22 cellular contexts compared by ENCODE assay signal in genomic region chr5:40082313-40082712, GRCh38.
"Had no signal": no experiment of that assay in that cellular context is flagged by ENCODE, and none has a peak within 500 bp of the region (broad histone marks: within the 10 kb centered on the region; RNA-seq: fewer than 3 reads in every experiment).

No MANE protein-coding gene starts in this region.

- H3K4me1 ChIP-seq: adrenal gland had no signal

- DNase-seq: activated CD4-positive, alpha-beta T cell treated with anti-CD3 and anti-CD28 coated beads for 36 hours; activated CD4-positive, alpha-beta T cell treated with anti-CD3 and anti-CD28 coated beads, Interleukin-2, amount 50 U/mL, for 1 hour; activated CD8-positive, alpha-beta memory T cell treated with anti-CD3 and anti-CD28 coated beads, Interleukin-2, amount 50 U/mL, for 48 hours; activated CD8-positive, alpha-beta T cell treated with anti-CD3 and anti-CD28 coated beads for 36 hours; activated naive CD4-positive, alpha-beta T cell treated with anti-CD3 and anti-CD28 coated beads, Interleukin-2, amount 50 U/mL, for 16 hours; activated naive CD8-positive, alpha-beta T cell treated with anti-CD3 and anti-CD28 coated beads, Interleukin-2, amount 10 ng/mL, durations not matched to agents 7 days and 5 days; activated T-cell treated with anti-CD3 and anti-CD28 coated beads, Interleukin-2, amount 50 U/mL, for 1 hour; adrenal gland; aorta; Karpas-422; NCI-H1048; NCI-H2029; NCI-H2107; NCI-H446; NCI-H524; PC-9; T-helper 1 cell; WERI-Rb-1 had no signal

- H3K27me3 ChIP-seq: adrenal gland, cardiac muscle cell had no signal

- H3K4me1 Mint-ChIP-seq: activated naive CD8-positive, alpha-beta T cell treated with anti-CD3 and anti-CD28 coated beads, Interleukin-2, amount 10 ng/mL, durations not matched to agents 7 days and 5 days had no signal

- H3K4me3 ChIP-seq: adrenal gland, cardiac muscle cell, K562, PC-9, SK-N-MC had no signal

- H3K9me3 ChIP-seq: adrenal gland had no signal

- FAIRE-seq: K562 had no signal

- H3K36me3 Mint-ChIP-seq: activated naive CD8-positive, alpha-beta T cell treated with anti-CD3 and anti-CD28 coated beads, Interleukin-2, amount 10 ng/mL, durations not matched to agents 7 days and 5 days had no signal

- H3K27ac Mint-ChIP-seq: activated CD4-positive, alpha-beta T cell treated with anti-CD3 and anti-CD28 coated beads for 36 hours; activated CD8-positive, alpha-beta T cell treated with anti-CD3 and anti-CD28 coated beads for 36 hours; activated naive CD8-positive, alpha-beta T cell treated with anti-CD3 and anti-CD28 coated beads, Interleukin-2, amount 10 ng/mL, durations not matched to agents 7 days and 5 days had no signal

- H3K4me3 Mint-ChIP-seq: activated CD4-positive, alpha-beta T cell treated with anti-CD3 and anti-CD28 coated beads for 36 hours; activated CD8-positive, alpha-beta T cell treated with anti-CD3 and anti-CD28 coated beads for 36 hours; activated naive CD8-positive, alpha-beta T cell treated with anti-CD3 and anti-CD28 coated beads, Interleukin-2, amount 10 ng/mL, durations not matched to agents 7 days and 5 days had no signal

- ATAC-seq: activated CD4-positive, alpha-beta T cell treated with anti-CD3 and anti-CD28 coated beads for 36 hours; activated CD8-positive, alpha-beta T cell treated with anti-CD3 and anti-CD28 coated beads for 36 hours; K562; Right ventricle myocardium inferior had no signal

- H3K27ac ChIP-seq: adrenal gland, cardiac muscle cell, PC-9, SK-N-MC, WERI-Rb-1 had no signal

- H3K36me3 ChIP-seq: adrenal gland, cardiac muscle cell, WERI-Rb-1 had no signal
